In genomic region chr3:78857494-78858111, GRCh38 we compare ENCODE assay signal across 16 cellular contexts.
DNase-seq lines count a peak whose midpoint lies in the region; ATAC-seq and TF ChIP-seq lines count a peak whose summit lies in the region.
"Had no signal": no experiment of that assay in that cellular context is flagged by ENCODE, and none has a peak within 500 bp of the region (broad histone marks: within the 10 kb centered on the region; RNA-seq: fewer than 3 reads in every experiment).

No MANE protein-coding gene starts in this region.

- H3K4me1 ChIP-seq in Karpas-422 (ENCODE audit: low read length) (no peaks in the 10 kb centered on the region), SK-N-SH (ENCODE audit: control insufficient read depth in 1 of 2, insufficient read depth in 2 of 2, low read depth in 1 of 2, low read length in 1 of 2) (no peaks in the 10 kb centered on the region; a peak in 1 of 4 replicates), foreskin keratinocyte (peaks cover 5% of the 10 kb centered on the region), tibial artery (peaks cover 0 to 5% (median 0%) of the 10 kb centered on the region in 4 donors)

- H3K27ac Mint-ChIP-seq in HFFc6: no peak overlapping the region
- H3K27ac Mint-ChIP-seq: activated B cell treated with CpG ODN at 0.5 μM for 24 hours, B cell had no signal

- H3K4me2 ChIP-seq in Karpas-422 (ENCODE audit: low read depth, low read length, poor library complexity, severe bottlenecking) (no peak overlapping the region), SK-N-SH (no peak overlapping the region)

- no peak for DNase-seq in AG09309 (ENCODE audit: low read depth)
- DNase-seq in Karpas-422: peak; percentile 41
- no peak for DNase-seq in SK-N-SH
- no peak for DNase-seq in foreskin keratinocyte
- DNase-seq in tibial artery: no peak
- DNase-seq in HFFc6: no peak
- no peak for DNase-seq in effector CD8-positive, alpha-beta T cell (lab: John Stamatoyannopoulos, UW)
- DNase-seq in hippocampal formation (lab: John Stamatoyannopoulos, UW): no peak
- DNase-seq: activated B cell treated with CpG ODN at 0.5 μM for 24 hours; activated CD8-positive, alpha-beta memory T cell treated with anti-CD3 and anti-CD28 coated beads, Interleukin-2, amount 50 U/mL, for 4 hours; activated naive CD4-positive, alpha-beta T cell treated with anti-CD3 and anti-CD28 coated beads, Interleukin-2, amount 50 U/mL, for 16 hours; EL; esophagus squamous epithelium; NK-92 treated with Interleukin-12 subunit alpha and Interleukin-12 subunit beta, amount 100 ng/mL, for 24 hours had no signal

- H3K9me3 ChIP-seq in Karpas-422 (ENCODE audit: low read length) (no peaks in the 10 kb centered on the region), SK-N-SH (no peaks in the 10 kb centered on the region), tibial artery (no peaks in the 10 kb centered on the region)
- H3K9me3 ChIP-seq: esophagus squamous epithelium, HAP-1 had no signal

- H2AFZ ChIP-seq in Karpas-422 (ENCODE audit: low read length): no peak overlapping the region
- H2AFZ ChIP-seq in SK-N-SH (ENCODE audit: low read depth): no peak overlapping the region

- CTCF ChIA-PET in SK-N-SH (lab: Yijun Ruan, JAX): interaction anchor here (1.2 kb wide), 1 partner anchor 159 kb away, joined by 3 read pairs; no protein-coding TSS in a partner anchor

- H3K4me3 Mint-ChIP-seq in HFFc6: no peak overlapping the region
- H3K4me3 Mint-ChIP-seq: activated B cell treated with CpG ODN at 0.5 μM for 24 hours, B cell had no signal

- no peaks in the 10 kb centered on the region for H3K9me3 Mint-ChIP-seq in HFFc6

- ATAC-seq in foreskin keratinocyte: peak; percentile 63

- H3K36me3 Mint-ChIP-seq in HFFc6 (ENCODE audit: low read depth): no peaks in the 10 kb centered on the region

- no peaks in the 10 kb centered on the region for H3K79me2 ChIP-seq in Karpas-422 (ENCODE audit: low read length)
- peaks cover 7% of the 10 kb centered on the region; the same call in 1 of the 2 replicates for H3K79me2 ChIP-seq in SK-N-SH (ENCODE audit: insufficient read depth)

- peaks cover 20% of the 10 kb centered on the region for H3K4me1 Mint-ChIP-seq in HFFc6 (ENCODE audit: low read depth)
- H3K4me1 Mint-ChIP-seq: activated B cell treated with CpG ODN at 0.5 μM for 24 hours, B cell had no signal

- no peaks in the 10 kb centered on the region for H3F3A ChIP-seq in SK-N-SH (replicated peaks; ENCODE audit: insufficient read depth)

- TF ChIP-seq CTCF in AG09309 (IDR thresholded peaks at IDR 0.05; ENCODE audit: control insufficient read depth, insufficient read depth, low read depth, low read length, missing control alignments) (peak; percentile 20), SK-N-SH (IDR thresholded peaks at IDR 0.05) (peak; percentile 52), foreskin keratinocyte (conservative IDR thresholded peaks at IDR 0.05) (peak; percentile 64), tibial artery (IDR thresholded peaks at IDR 0.05) (no peak), HFFc6 (IDR thresholded peaks at IDR 0.05) (no peak)

- H4K20me1 ChIP-seq in Karpas-422 (ENCODE audit: insufficient read depth, low read depth, low read length) (no peaks in the 10 kb centered on the region), SK-N-SH (ENCODE audit: insufficient read depth) (no peaks in the 10 kb centered on the region)

- H3K27ac ChIP-seq in Karpas-422 (ENCODE audit: low read length) (no peak overlapping the region), SK-N-SH (ENCODE audit: low read depth in 2 of 2, low read length in 1 of 2) (no peak overlapping the region), foreskin keratinocyte (no peak overlapping the region), tibial artery (no peak overlapping the region)
- H3K27ac ChIP-seq: esophagus squamous epithelium had no signal

- H3K9me2 ChIP-seq in Karpas-422 (replicated peaks; ENCODE audit: insufficient read depth, low read length): no peaks in the 10 kb centered on the region
- no peaks in the 10 kb centered on the region for H3K9me2 ChIP-seq in SK-N-SH

- WGBS in SK-N-SH (ENCODE audit: low lambda C conversion rate): 53% methylated on average over 6 of the region's 6 CpGs

- no peak for TF ChIP-seq EP300 in SK-N-SH (IDR thresholded peaks at IDR 0.05; ENCODE audit: borderline replicate concordance in 1 of 2, low read depth in 1 of 2, low read length in 1 of 2)

- POLR2A ChIA-PET in SK-N-SH (lab: Yijun Ruan, JAX): no interaction called here

- H3K9ac ChIP-seq in Karpas-422 (ENCODE audit: low read length): no peak overlapping the region
- no peak overlapping the region for H3K9ac ChIP-seq in SK-N-SH

- H3K27me3 Mint-ChIP-seq in HFFc6 (ENCODE audit: insufficient read depth): no peaks in the 10 kb centered on the region; the same call in 1 of the 2 replicates
- H3K27me3 Mint-ChIP-seq: activated B cell treated with CpG ODN at 0.5 μM for 24 hours, B cell had no signal

- H3K4me3 ChIP-seq in AG09309 (ENCODE audit: control insufficient read depth, low read depth, low read length) (no peak overlapping the region), Karpas-422 (ENCODE audit: low read length) (no peak overlapping the region), SK-N-SH (ENCODE audit: low read depth in 2 of 2, low read length in 1 of 2) (no peak overlapping the region), tibial artery (no peak overlapping the region)
- H3K4me3 ChIP-seq: esophagus squamous epithelium, HAP-1 had no signal

- no peaks in the 10 kb centered on the region for H3K36me3 ChIP-seq in Karpas-422 (ENCODE audit: insufficient read depth, low read length)
- no peaks in the 10 kb centered on the region for H3K36me3 ChIP-seq in SK-N-SH (replicated peaks in 1 of 2; ENCODE audit: control insufficient read depth in 1 of 2, insufficient read depth in 2 of 2, low read length in 1 of 2)
- H3K36me3 ChIP-seq in tibial artery: no peaks in the 10 kb centered on the region
- H3K36me3 ChIP-seq: esophagus squamous epithelium, HAP-1 had no signal

- H3K27me3 ChIP-seq in Karpas-422 (ENCODE audit: low read length) (no peaks in the 10 kb centered on the region), SK-N-SH (ENCODE audit: insufficient read depth) (no peaks in the 10 kb centered on the region), foreskin keratinocyte (no peaks in the 10 kb centered on the region), tibial artery (no peaks in the 10 kb centered on the region)
- H3K27me3 ChIP-seq: esophagus squamous epithelium had no signal

- intact Hi-C loops in tibial artery (cut with DNase I; ENCODE audit: low total_unique reads): no loop called here

- peak; percentile 53 for TF ChIP-seq RAD21 in SK-N-SH (IDR thresholded peaks at IDR 0.05; ENCODE audit: low read length)

TF ChIP-seq in SK-N-SH, 30 proteins besides CTCF, POLR2A, EP300 and RAD21:
- TF ChIP-seq SMC3 (IDR thresholded peaks at IDR 0.05; ENCODE audit: low read depth, low read length): peak; percentile 44
- TF ChIP-seq ELF1 (IDR thresholded peaks at IDR 0.05): no peak
- TF ChIP-seq TCF12 (IDR thresholded peaks at IDR 0.05): peak; percentile 54; the same call in 1 of the 2 replicates
TF ChIP-seq in SK-N-SH: peak in this region for 2.

Comparison
In these comparisons a context has a peak if more than half of its experiments do, and no peak if none do; other contexts are left out.
1. CTCF ChIP-seq: peak in AG09309 (single experiment), SK-N-SH (single experiment) and foreskin keratinocyte (single experiment); none in tibial artery (0 of 2) and HFFc6 (single experiment).